Comparison of ENCODE assay signal across 1 cellular context in genomic region chr6:36414481-36414880, GRCh38.
TF ChIP-seq lines count a peak whose summit lies in the region.

No MANE protein-coding gene starts in this region.

TF ChIP-seq in GM23338, 12 proteins besides CTCF, POLR2A, EP300 and RAD21 (continued from another document):
- no peak for TF ChIP-seq EZH2phosphoT487 (IDR thresholded peaks at IDR 0.05; ENCODE audit: unreplicated experiment)
- TF ChIP-seq STAT1 (IDR thresholded peaks at IDR 0.05; ENCODE audit: unreplicated experiment) = no peak
- no peak for TF ChIP-seq ETS1 (IDR thresholded peaks at IDR 0.05)
- TF ChIP-seq REST (IDR thresholded peaks at IDR 0.05; ENCODE audit: unreplicated experiment) = no peak
- no peak for TF ChIP-seq JUNB (IDR thresholded peaks at IDR 0.05; ENCODE audit: unreplicated experiment)
- no peak for TF ChIP-seq ZNF462 (CRISPR knock-in tag; IDR thresholded peaks at IDR 0.05)
- no peak for TF ChIP-seq POLR2AphosphoS5 (IDR thresholded peaks at IDR 0.05; ENCODE audit: low read depth)
- TF ChIP-seq CREB1 (CRISPR knock-in tag; IDR thresholded peaks at IDR 0.05; ENCODE audit: low read depth) = no peak
- no peak for TF ChIP-seq ZNF114 (CRISPR knock-in tag; IDR thresholded peaks at IDR 0.05)
- TF ChIP-seq EZH2 (IDR thresholded peaks at IDR 0.05; ENCODE audit: low read depth, unreplicated experiment) = no peak
TF ChIP-seq in GM23338: peak in this region for 0.
